In the genomic region with DNA sequence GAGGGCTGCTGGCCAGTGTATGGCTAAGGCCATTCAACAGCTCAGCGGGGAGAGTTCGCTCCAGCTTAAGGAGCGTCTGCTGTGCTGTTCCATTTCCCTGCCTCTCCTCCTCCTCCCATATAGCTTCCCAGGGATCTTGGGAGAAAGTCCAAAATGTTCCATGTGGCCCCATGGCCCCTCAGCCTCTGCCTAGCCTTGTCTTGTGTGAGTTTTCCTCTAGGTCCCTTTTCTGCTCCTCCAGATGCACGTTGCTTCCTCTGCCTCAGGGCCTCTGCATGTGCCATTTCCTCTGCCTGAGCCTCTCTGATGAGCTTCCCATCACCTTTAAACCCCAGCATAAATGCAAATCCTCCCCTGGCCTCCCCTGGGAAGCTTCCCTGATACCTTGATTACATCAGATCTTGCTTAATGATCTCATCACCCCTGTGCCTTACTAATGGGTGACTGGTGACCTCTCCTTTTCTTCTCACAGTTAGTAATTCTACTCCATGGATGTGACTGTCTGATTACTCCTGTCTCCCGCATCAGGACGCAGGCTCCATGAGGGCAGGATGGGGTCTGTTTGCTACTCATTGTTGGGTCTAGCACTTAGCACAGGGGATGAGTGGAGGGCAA, we compare ENCODE assay signal across 1 cellular context.
TF ChIP-seq lines count a peak whose summit lies in the region.

No MANE protein-coding gene starts in this region.

TF ChIP-seq in GM23338, 12 proteins besides CTCF, POLR2A, EP300 and RAD21:
- TF ChIP-seq ZNF331 (CRISPR knock-in tag; IDR thresholded peaks at IDR 0.05; ENCODE audit: low read depth), result no peak
- TF ChIP-seq CREB1 (CRISPR knock-in tag; IDR thresholded peaks at IDR 0.05; ENCODE audit: low read depth), result no peak
- no peak for TF ChIP-seq ETS1 (IDR thresholded peaks at IDR 0.05)
- TF ChIP-seq NANOG (IDR thresholded peaks at IDR 0.05; ENCODE audit: borderline replicate concordance), result no peak
- TF ChIP-seq POLR2AphosphoS5 (IDR thresholded peaks at IDR 0.05; ENCODE audit: low read depth), result no peak
- no peak for TF ChIP-seq ZNF114 (CRISPR knock-in tag; IDR thresholded peaks at IDR 0.05)
- TF ChIP-seq, protein P1, sequence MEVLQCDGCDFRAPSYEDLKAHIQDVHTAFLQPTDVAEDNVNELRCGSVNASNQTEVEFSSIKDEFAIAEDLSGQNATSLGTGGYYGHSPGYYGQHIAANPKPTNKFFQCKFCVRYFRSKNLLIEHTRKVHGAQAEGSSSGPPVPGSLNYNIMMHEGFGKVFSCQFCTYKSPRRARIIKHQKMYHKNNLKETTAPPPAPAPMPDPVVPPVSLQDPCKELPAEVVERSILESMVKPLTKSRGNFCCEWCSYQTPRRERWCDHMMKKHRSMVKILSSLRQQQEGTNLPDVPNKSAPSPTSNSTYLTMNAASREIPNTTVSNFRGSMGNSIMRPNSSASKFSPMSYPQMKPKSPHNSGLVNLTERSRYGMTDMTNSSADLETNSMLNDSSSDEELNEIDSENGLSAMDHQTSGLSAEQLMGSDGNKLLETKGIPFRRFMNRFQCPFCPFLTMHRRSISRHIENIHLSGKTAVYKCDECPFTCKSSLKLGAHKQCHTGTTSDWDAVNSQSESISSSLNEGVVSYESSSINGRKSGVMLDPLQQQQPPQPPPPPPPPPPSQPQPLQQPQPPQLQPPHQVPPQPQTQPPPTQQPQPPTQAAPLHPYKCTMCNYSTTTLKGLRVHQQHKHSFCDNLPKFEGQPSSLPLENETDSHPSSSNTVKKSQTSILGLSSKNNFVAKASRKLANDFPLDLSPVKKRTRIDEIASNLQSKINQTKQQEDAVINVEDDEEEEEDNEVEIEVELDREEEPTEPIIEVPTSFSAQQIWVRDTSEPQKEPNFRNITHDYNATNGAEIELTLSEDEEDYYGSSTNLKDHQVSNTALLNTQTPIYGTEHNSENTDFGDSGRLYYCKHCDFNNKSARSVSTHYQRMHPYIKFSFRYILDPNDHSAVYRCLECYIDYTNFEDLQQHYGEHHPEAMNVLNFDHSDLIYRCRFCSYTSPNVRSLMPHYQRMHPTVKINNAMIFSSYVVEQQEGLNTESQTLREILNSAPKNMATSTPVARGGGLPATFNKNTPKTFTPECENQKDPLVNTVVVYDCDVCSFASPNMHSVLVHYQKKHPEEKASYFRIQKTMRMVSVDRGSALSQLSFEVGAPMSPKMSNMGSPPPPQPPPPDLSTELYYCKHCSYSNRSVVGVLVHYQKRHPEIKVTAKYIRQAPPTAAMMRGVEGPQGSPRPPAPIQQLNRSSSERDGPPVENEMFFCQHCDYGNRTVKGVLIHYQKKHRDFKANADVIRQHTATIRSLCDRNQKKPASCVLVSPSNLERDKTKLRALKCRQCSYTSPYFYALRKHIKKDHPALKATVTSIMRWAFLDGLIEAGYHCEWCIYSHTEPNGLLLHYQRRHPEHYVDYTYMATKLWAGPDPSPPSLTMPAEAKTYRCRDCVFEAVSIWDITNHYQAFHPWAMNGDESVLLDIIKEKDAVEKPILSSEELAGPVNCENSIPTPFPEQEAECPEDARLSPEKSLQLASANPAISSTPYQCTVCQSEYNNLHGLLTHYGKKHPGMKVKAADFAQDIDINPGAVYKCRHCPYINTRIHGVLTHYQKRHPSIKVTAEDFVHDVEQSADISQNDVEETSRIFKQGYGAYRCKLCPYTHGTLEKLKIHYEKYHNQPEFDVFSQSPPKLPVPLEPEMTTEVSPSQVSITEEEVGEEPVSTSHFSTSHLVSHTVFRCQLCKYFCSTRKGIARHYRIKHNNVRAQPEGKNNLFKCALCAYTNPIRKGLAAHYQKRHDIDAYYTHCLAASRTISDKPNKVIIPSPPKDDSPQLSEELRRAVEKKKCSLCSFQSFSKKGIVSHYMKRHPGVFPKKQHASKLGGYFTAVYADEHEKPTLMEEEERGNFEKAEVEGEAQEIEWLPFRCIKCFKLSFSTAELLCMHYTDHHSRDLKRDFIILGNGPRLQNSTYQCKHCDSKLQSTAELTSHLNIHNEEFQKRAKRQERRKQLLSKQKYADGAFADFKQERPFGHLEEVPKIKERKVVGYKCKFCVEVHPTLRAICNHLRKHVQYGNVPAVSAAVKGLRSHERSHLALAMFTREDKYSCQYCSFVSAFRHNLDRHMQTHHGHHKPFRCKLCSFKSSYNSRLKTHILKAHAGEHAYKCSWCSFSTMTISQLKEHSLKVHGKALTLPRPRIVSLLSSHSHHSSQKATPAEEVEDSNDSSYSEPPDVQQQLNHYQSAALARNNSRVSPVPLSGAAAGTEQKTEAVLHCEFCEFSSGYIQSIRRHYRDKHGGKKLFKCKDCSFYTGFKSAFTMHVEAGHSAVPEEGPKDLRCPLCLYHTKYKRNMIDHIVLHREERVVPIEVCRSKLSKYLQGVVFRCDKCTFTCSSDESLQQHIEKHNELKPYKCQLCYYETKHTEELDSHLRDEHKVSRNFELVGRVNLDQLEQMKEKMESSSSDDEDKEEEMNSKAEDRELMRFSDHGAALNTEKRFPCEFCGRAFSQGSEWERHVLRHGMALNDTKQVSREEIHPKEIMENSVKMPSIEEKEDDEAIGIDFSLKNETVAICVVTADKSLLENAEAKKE (CRISPR knock-in tag; IDR thresholded peaks at IDR 0.05), result no peak
- TF ChIP-seq JUNB (IDR thresholded peaks at IDR 0.05; ENCODE audit: unreplicated experiment), result no peak
- no peak for TF ChIP-seq STAT1 (IDR thresholded peaks at IDR 0.05; ENCODE audit: unreplicated experiment)
- no peak for TF ChIP-seq EZH2phosphoT487 (IDR thresholded peaks at IDR 0.05; ENCODE audit: unreplicated experiment)
- no peak for TF ChIP-seq EZH2 (IDR thresholded peaks at IDR 0.05; ENCODE audit: low read depth, unreplicated experiment)
- TF ChIP-seq, protein P2, sequence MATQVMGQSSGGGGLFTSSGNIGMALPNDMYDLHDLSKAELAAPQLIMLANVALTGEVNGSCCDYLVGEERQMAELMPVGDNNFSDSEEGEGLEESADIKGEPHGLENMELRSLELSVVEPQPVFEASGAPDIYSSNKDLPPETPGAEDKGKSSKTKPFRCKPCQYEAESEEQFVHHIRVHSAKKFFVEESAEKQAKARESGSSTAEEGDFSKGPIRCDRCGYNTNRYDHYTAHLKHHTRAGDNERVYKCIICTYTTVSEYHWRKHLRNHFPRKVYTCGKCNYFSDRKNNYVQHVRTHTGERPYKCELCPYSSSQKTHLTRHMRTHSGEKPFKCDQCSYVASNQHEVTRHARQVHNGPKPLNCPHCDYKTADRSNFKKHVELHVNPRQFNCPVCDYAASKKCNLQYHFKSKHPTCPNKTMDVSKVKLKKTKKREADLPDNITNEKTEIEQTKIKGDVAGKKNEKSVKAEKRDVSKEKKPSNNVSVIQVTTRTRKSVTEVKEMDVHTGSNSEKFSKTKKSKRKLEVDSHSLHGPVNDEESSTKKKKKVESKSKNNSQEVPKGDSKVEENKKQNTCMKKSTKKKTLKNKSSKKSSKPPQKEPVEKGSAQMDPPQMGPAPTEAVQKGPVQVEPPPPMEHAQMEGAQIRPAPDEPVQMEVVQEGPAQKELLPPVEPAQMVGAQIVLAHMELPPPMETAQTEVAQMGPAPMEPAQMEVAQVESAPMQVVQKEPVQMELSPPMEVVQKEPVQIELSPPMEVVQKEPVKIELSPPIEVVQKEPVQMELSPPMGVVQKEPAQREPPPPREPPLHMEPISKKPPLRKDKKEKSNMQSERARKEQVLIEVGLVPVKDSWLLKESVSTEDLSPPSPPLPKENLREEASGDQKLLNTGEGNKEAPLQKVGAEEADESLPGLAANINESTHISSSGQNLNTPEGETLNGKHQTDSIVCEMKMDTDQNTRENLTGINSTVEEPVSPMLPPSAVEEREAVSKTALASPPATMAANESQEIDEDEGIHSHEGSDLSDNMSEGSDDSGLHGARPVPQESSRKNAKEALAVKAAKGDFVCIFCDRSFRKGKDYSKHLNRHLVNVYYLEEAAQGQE (IDR thresholded peaks at IDR 0.05; ENCODE audit: unreplicated experiment), result no peak
